Comparison of ENCODE assay signal across 15 cellular contexts in the genomic region with DNA sequence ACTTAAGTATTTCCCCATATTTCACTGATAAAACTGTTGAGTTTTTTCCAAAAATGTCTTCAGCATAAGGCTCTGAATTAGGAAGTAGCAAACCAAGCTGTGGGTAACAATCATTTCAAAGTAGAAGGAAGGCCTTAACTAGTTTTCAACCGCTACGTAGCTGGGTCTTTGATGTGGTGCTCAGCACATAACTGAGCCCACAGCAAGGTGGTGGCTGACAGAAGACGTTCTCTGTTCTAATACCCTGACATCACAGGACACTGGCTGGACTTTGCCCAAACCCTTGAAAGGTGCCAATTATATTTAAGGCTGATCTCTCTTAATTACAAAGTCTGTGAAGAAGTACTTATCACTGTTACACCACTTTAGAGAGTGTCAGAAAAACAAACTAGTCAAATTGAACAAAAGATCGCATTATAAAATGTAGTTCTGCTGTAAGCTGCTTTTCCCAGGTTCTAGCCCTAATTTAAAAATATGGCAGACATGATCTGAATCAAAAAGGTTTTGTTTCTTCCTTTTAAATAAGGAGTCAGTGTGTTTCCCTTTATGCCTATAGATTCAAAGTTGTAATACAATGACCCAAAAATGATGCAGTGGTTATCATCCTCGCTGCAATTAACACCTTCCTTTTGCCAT.
DNase-seq lines count a peak whose midpoint lies in the region; ATAC-seq lines count a peak whose summit lies in the region.
"Had no signal": no experiment of that assay in that cellular context is flagged by ENCODE, and none has a peak within 500 bp of the region (broad histone marks: within the 10 kb centered on the region; RNA-seq: fewer than 3 reads in every experiment).

No MANE protein-coding gene starts in this region.

- peak; percentile 23 for DNase-seq in stimulated activated CD4-positive, alpha-beta T cell treated with anti-CD3 and anti-CD28 coated beads, Interleukin-15, amount 100 ng/mL, for 24 hours
- DNase-seq in stimulated activated CD4-positive, alpha-beta T cell treated with anti-CD3 and anti-CD28 coated beads, Interleukin-4, amount 100 ng/mL, for 4 hours, result no peak
- DNase-seq in T follicular helper cell (ENCODE audit: low read depth) (peak; percentile 20), NCI-H2196 treated with DMSO at 0.1 percent for 48 hours (lab: John Stamatoyannopoulos, UW; ENCODE audit: unreplicated experiment) (no peak), NCI-H2171 treated with DMSO at 0.1 percent for 48 hours (lab: John Stamatoyannopoulos, UW) (no peak), DMS79 (lab: John Stamatoyannopoulos, UW) (no peak)
- peak; percentile 55 for DNase-seq in central memory CD4-positive, alpha-beta T cell
- DNase-seq: activated CD4-positive, alpha-beta T cell treated with anti-CD3 and anti-CD28 coated beads, Interleukin-2, amount 50 U/mL, for 1 hour; anterior cingulate cortex; BE2C; colonic mucosa; EL; NCI-H1105; NCI-H446 had no signal

- no peak for ATAC-seq in GM18861 (IDR thresholded peaks at IDR 0.05; ENCODE audit: unreplicated experiment)

Comparison
In these comparisons a context has a peak if more than half of its experiments do, and no peak if none do; other contexts are left out.
1. DNase-seq: peak in stimulated activated CD4-positive, alpha-beta T cell treated with anti-CD3 and anti-CD28 coated beads, Interleukin-15, amount 100 ng/mL, for 24 hours (single experiment), T follicular helper cell (single experiment) and central memory CD4-positive, alpha-beta T cell (single experiment); none in stimulated activated CD4-positive, alpha-beta T cell treated with anti-CD3 and anti-CD28 coated beads, Interleukin-4, amount 100 ng/mL, for 4 hours (0 of 2), NCI-H2196 treated with DMSO at 0.1 percent for 48 hours (single experiment), NCI-H2171 treated with DMSO at 0.1 percent for 48 hours (single experiment) and DMS79 (single experiment).